In genomic region chr4:75514131-75514948, GRCh38 we compare ENCODE assay signal across 1 cellular context.
TF ChIP-seq lines count a peak whose summit lies in the region.

Gene RCHY1, minus strand, starts transcription at chr4:75514403. Its CDS starts 117 bp downstream, at chr4:75514286.
Gene THAP6, plus strand, starts transcription at chr4:75514473. Its CDS starts 980 bp downstream, at chr4:75515453.

TF ChIP-seq in WTC11, 78 proteins besides CTCF, POLR2A, EP300 and RAD21 (continued from another document):
- no peak; the same call in 1 of the 2 replicates for TF ChIP-seq AFF4 (CRISPR knock-in tag; IDR thresholded peaks at IDR 0.05; ENCODE audit: borderline replicate concordance)
- no peak for TF ChIP-seq FOXJ3 (CRISPR knock-in tag; IDR thresholded peaks at IDR 0.05; ENCODE audit: borderline replicate concordance)
- TF ChIP-seq SMAD4 (CRISPR knock-in tag; IDR thresholded peaks at IDR 0.05): no peak
- TF ChIP-seq PRRX2 (CRISPR knock-in tag; IDR thresholded peaks at IDR 0.05): no peak
- TF ChIP-seq GTF2I (CRISPR knock-in tag; conservative IDR thresholded peaks at IDR 0.05): no peak
- TF ChIP-seq ZNF219 (CRISPR knock-in tag; IDR thresholded peaks at IDR 0.05; ENCODE audit: borderline replicate concordance): 0 out of 2 replicates have a peak, but pooled peaks have one; percentile 48
- TF ChIP-seq ATF3 (CRISPR knock-in tag; conservative IDR thresholded peaks at IDR 0.05): no peak
- TF ChIP-seq ETV6 (CRISPR knock-in tag; IDR thresholded peaks at IDR 0.05): peak; percentile 92
- TF ChIP-seq RELA (CRISPR knock-in tag; IDR thresholded peaks at IDR 0.05; ENCODE audit: borderline replicate concordance): peak; percentile 33; the same call in 1 of the 2 replicates
- TF ChIP-seq ZNF416 (CRISPR knock-in tag; IDR thresholded peaks at IDR 0.05): no peak
- peak; percentile 98 for TF ChIP-seq USF1 (CRISPR knock-in tag; IDR thresholded peaks at IDR 0.05)
- peak; percentile 82 for TF ChIP-seq SP1 (CRISPR knock-in tag; conservative IDR thresholded peaks at IDR 0.05)
- no peak for TF ChIP-seq ZNF512 (CRISPR knock-in tag; IDR thresholded peaks at IDR 0.05; ENCODE audit: borderline replicate concordance)
- peak; percentile 50; the same call in 1 of the 2 replicates for TF ChIP-seq MYBL2 (CRISPR knock-in tag; IDR thresholded peaks at IDR 0.05)
- TF ChIP-seq MLX (CRISPR knock-in tag; IDR thresholded peaks at IDR 0.05): no peak
- no peak for TF ChIP-seq CDX4 (CRISPR knock-in tag; IDR thresholded peaks at IDR 0.05; ENCODE audit: borderline replicate concordance)
- TF ChIP-seq IRF2 (CRISPR knock-in tag; IDR thresholded peaks at IDR 0.05; ENCODE audit: borderline replicate concordance, low read depth): no peak
- 0 out of 2 replicates have a peak, but pooled peaks have one; percentile 38 for TF ChIP-seq IRF1 (CRISPR knock-in tag; IDR thresholded peaks at IDR 0.05)
- peak; percentile 24; the same call in 1 of the 2 replicates for TF ChIP-seq ZBTB43 (CRISPR knock-in tag; IDR thresholded peaks at IDR 0.05)
- 0 out of 2 replicates have a peak, but pooled peaks have one; percentile 25 for TF ChIP-seq HMGXB4 (CRISPR knock-in tag; IDR thresholded peaks at IDR 0.05)
- TF ChIP-seq ZNF671 (CRISPR knock-in tag; IDR thresholded peaks at IDR 0.05): no peak
- TF ChIP-seq NFYB (CRISPR knock-in tag; conservative IDR thresholded peaks at IDR 0.05; ENCODE audit: low read depth): no peak
- peak; percentile 84 for TF ChIP-seq CREM (CRISPR knock-in tag; IDR thresholded peaks at IDR 0.05)
- TF ChIP-seq STAT6 (CRISPR knock-in tag; conservative IDR thresholded peaks at IDR 0.05; ENCODE audit: low read depth): no peak
- TF ChIP-seq FOXK1 (CRISPR knock-in tag; IDR thresholded peaks at IDR 0.05): peak; percentile 91
- TF ChIP-seq EMX1 (CRISPR knock-in tag; IDR thresholded peaks at IDR 0.05): no peak
- TF ChIP-seq E2F1 (CRISPR knock-in tag; IDR thresholded peaks at IDR 0.05): no peak
- no peak for TF ChIP-seq ZNF423 (CRISPR knock-in tag; IDR thresholded peaks at IDR 0.05)
- TF ChIP-seq GABPB1 (CRISPR knock-in tag; IDR thresholded peaks at IDR 0.05): peak; percentile 63
- TF ChIP-seq OVOL2 (CRISPR knock-in tag; IDR thresholded peaks at IDR 0.05; ENCODE audit: borderline replicate concordance): no peak
- no peak for TF ChIP-seq RORB (CRISPR knock-in tag; IDR thresholded peaks at IDR 0.05)
- TF ChIP-seq NR1H2 (CRISPR knock-in tag; IDR thresholded peaks at IDR 0.05): no peak
